3 cellular contexts compared by ENCODE assay signal in genomic region chr12:24926080-24926479, GRCh38. TPM values are rescaled to one million over a fixed set of nuclear protein-coding genes. Genes with fewer than 3 reads are reported as not detected.
A peak's percentile ranks its signal among the peaks of the same experiment; 100 is the strongest.
DNase-seq lines count a peak whose midpoint lies in the region; ATAC-seq and TF ChIP-seq lines count a peak whose summit lies in the region.
"Not testable (repeated sequence)": the region's sequence is repeated elsewhere in the genome, so short reads cannot be mapped to it uniquely, and the experiment has no call there.

No MANE protein-coding gene starts in this region.

- not testable (repeated sequence) for H3K36me3 ChIP-seq in esophagus muscularis mucosa; trophoblast cell (ENCODE audit: control insufficient read depth in 1 of 2, insufficient read depth in 2 of 2, low read length in 2 of 2)

- not testable (repeated sequence) for H3K4me3 ChIP-seq in esophagus muscularis mucosa; trophoblast cell (ENCODE audit: low read depth, low read length)

- H3K4me1 ChIP-seq in esophagus muscularis mucosa: not testable (repeated sequence)
- H3K4me1 ChIP-seq in trophoblast cell (ENCODE audit: control insufficient read depth in 1 of 2, insufficient read depth in 2 of 2, low read length in 2 of 2): peaks cover 11 to 14% of the 10 kb centered on the region in 2 experiments

- not testable (repeated sequence) for H3K23ac ChIP-seq in trophoblast cell (ENCODE audit: low read length)

- H3K14ac ChIP-seq in trophoblast cell (ENCODE audit: low read length): not testable (repeated sequence)

- peak; percentile 9 for DNase-seq in activated CD8-positive, alpha-beta memory T cell treated with anti-CD3 and anti-CD28 coated beads, Interleukin-2, amount 10 ng/mL, durations not matched to agents 7 days and 5 days
- peak; percentile 17 for DNase-seq in esophagus muscularis mucosa (ENCODE audit: extremely low spot score)
- not testable (repeated sequence) for DNase-seq in trophoblast cell

- H3K27me3 ChIP-seq in esophagus muscularis mucosa; trophoblast cell (ENCODE audit: insufficient read depth, low read length): not testable (repeated sequence)

- H3K9ac ChIP-seq in trophoblast cell (ENCODE audit: low read length): not testable (repeated sequence)

- not testable (repeated sequence) for H2AFZ ChIP-seq in trophoblast cell (ENCODE audit: insufficient read depth, low read length, poor library complexity)

- H3K79me1 ChIP-seq in trophoblast cell (ENCODE audit: low read length): not testable (repeated sequence)

- WGBS in esophagus muscularis mucosa: 91% methylated on average over 7 of the region's 24 CpGs
- no CpG with 5 or more reads among the region's 24 CpGs for whole genome bisulfite sequencing in trophoblast cell (ENCODE audit: extremely low coverage, insufficient coverage, insufficient read length)

- not testable (repeated sequence) for H3K4me3 Mint-ChIP-seq in activated CD8-positive, alpha-beta memory T cell treated with anti-CD3 and anti-CD28 coated beads, Interleukin-2, amount 10 ng/mL, durations not matched to agents 7 days and 5 days

- not testable (repeated sequence) for H3K27ac Mint-ChIP-seq in activated CD8-positive, alpha-beta memory T cell treated with anti-CD3 and anti-CD28 coated beads, Interleukin-2, amount 10 ng/mL, durations not matched to agents 7 days and 5 days

- not testable (repeated sequence) for H4K12ac ChIP-seq in trophoblast cell (ENCODE audit: low read depth, low read length)

- not testable (repeated sequence) for H4K91ac ChIP-seq in trophoblast cell (ENCODE audit: low read depth, low read length)

- H3K4me1 Mint-ChIP-seq in activated CD8-positive, alpha-beta memory T cell treated with anti-CD3 and anti-CD28 coated beads, Interleukin-2, amount 10 ng/mL, durations not matched to agents 7 days and 5 days: peaks cover 18% of the 10 kb centered on the region

- not testable (repeated sequence) for ATAC-seq in activated CD8-positive, alpha-beta memory T cell treated with anti-CD3 and anti-CD28 coated beads, Interleukin-2, amount 10 ng/mL, durations not matched to agents 7 days and 5 days

- not testable (repeated sequence) for H3K4me2 ChIP-seq in trophoblast cell (ENCODE audit: low read length)

- H2BK5ac ChIP-seq in trophoblast cell (ENCODE audit: low read depth, low read length, poor library complexity): not testable (repeated sequence)

- TF ChIP-seq POLR2A in esophagus muscularis mucosa (IDR thresholded peaks at IDR 0.05; ENCODE audit: low read depth): not testable (repeated sequence)

- TF ChIP-seq CTCF in esophagus muscularis mucosa (IDR thresholded peaks at IDR 0.05): not testable (repeated sequence)

- H3K27me3 Mint-ChIP-seq in activated CD8-positive, alpha-beta memory T cell treated with anti-CD3 and anti-CD28 coated beads, Interleukin-2, amount 10 ng/mL, durations not matched to agents 7 days and 5 days: not testable (repeated sequence)

- H2BK120ac ChIP-seq in trophoblast cell (ENCODE audit: insufficient read depth, low read length, poor library complexity): not testable (repeated sequence)

- not testable (repeated sequence) for H3K27ac ChIP-seq in esophagus muscularis mucosa (replicated peaks in 1 of 4); trophoblast cell (ENCODE audit: low read depth, low read length)

- not testable (repeated sequence) for H2BK12ac ChIP-seq in trophoblast cell (ENCODE audit: low read length)

- H3K79me2 ChIP-seq in trophoblast cell (ENCODE audit: control insufficient read depth, insufficient read depth, low read length, poor library complexity): not testable (repeated sequence)

- intact Hi-C loops in esophagus muscularis mucosa (cut with DNase I): not testable (repeated sequence)

- H3K9me3 ChIP-seq in esophagus muscularis mucosa; trophoblast cell (ENCODE audit: insufficient read depth, low read depth, low read length): not testable (repeated sequence)

- H2AK5ac ChIP-seq in trophoblast cell (ENCODE audit: low read length): not testable (repeated sequence)

- not testable (repeated sequence) for TF ChIP-seq EP300 in esophagus muscularis mucosa (IDR thresholded peaks at IDR 0.05)

- H3K18ac ChIP-seq in trophoblast cell (ENCODE audit: low read length): not testable (repeated sequence)

- not testable (repeated sequence) for H4K8ac ChIP-seq in trophoblast cell (ENCODE audit: low read depth, low read length)

- H3K9me3 Mint-ChIP-seq in activated CD8-positive, alpha-beta memory T cell treated with anti-CD3 and anti-CD28 coated beads, Interleukin-2, amount 10 ng/mL, durations not matched to agents 7 days and 5 days (ENCODE audit: low read depth): not testable (repeated sequence)

- CTCF ChIA-PET in activated CD8-positive, alpha-beta memory T cell treated with anti-CD3 and anti-CD28 coated beads, Interleukin-2, amount 10 ng/mL, durations not matched to agents 7 days and 5 days (lab: Charles Lee): not testable (repeated sequence)

- peaks cover 20% of the 10 kb centered on the region for H3K36me3 Mint-ChIP-seq in activated CD8-positive, alpha-beta memory T cell treated with anti-CD3 and anti-CD28 coated beads, Interleukin-2, amount 10 ng/mL, durations not matched to agents 7 days and 5 days

- peak overlapping the region; percentile 55 for H3K4ac ChIP-seq in trophoblast cell (ENCODE audit: low read depth, low read length)

RNA-seq across cellular contexts. Expression of gene BCAT1, which starts 22.8 kb away (rescaled TPM):
- 10 to 100 TPM; 18.9 to 48.3 TPM for total RNA-seq in activated CD8-positive, alpha-beta memory T cell treated with anti-CD3 and anti-CD28 coated beads, Interleukin-2, amount 10 ng/mL, durations not matched to agents 7 days and 5 days
- 10 to 100 TPM in 3 of 4 donors, 1 to 10 TPM in 1; 9.1 to 23.4 (median 14.7) TPM for total RNA-seq in esophagus muscularis mucosa
- 80.8 and 83.0 TPM in 2 replicates for polyA plus RNA-seq in trophoblast cell (2013)
